In the genomic region with DNA sequence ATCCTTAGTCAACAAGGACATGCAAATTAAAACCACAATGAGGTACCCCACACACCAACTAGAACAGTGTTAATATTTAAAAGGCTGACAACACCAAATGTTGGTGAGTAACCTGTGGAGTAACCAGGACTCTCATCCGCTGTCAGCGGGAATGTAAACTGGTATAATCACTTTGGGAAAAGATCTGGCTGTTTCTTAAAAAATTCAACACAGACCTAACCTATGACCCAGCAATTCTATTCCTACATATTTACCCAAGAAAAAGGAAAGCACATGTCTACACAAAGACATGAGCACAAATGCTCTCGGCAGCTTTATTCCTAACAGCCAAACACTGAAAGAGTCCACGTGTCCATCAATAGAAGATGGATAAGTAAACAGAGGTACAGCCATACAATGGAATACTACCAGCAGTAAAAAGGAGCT, we compare ENCODE assay signal across 32 cellular contexts. TPM values are rescaled to one million over a fixed set of nuclear protein-coding genes. Genes with fewer than 3 reads are reported as not detected.
DNase-seq lines count a peak whose midpoint lies in the region; ATAC-seq, FAIRE-seq and TF ChIP-seq lines count a peak whose summit lies in the region.
"Had no signal": no experiment of that assay in that cellular context is flagged by ENCODE, and none has a peak within 500 bp of the region (broad histone marks: within the 10 kb centered on the region; RNA-seq: fewer than 3 reads in every experiment).

No MANE protein-coding gene starts in this region.

- TF ChIP-seq EP300 in GM12878 (IDR thresholded peaks at IDR 0.05; ENCODE audit: borderline replicate concordance in 1 of 2, control insufficient read depth in 1 of 2, low read depth in 2 of 2, low read length in 2 of 2), result no peak

- no peaks in the 10 kb centered on the region for H3K27me3 Mint-ChIP-seq in activated CD8-positive, alpha-beta T cell treated with anti-CD3 and anti-CD28 coated beads, Interleukin-2, amount 10 ng/mL, durations not matched to agents 7 days and 5 days (ENCODE audit: low read depth)
- H3K27me3 Mint-ChIP-seq: activated CD4-positive, alpha-beta memory T cell treated with anti-CD3 and anti-CD28 coated beads for 36 hours; activated naive CD8-positive, alpha-beta T cell; dendritic cell treated with granulocyte-macrophage colony-stimulating factor and Interleukin-4, amounts not matched to agents 40 ng/mL and 50 ng/mL, for 4 days; naive thymus-derived CD8-positive, alpha-beta T cell had no signal

- H3K9ac ChIP-seq in GM12878 (ENCODE audit: control insufficient read depth, insufficient read depth, low read length), result no peak overlapping the region
- H3K9ac ChIP-seq: BLaER1 had no signal

- H3K4me1 ChIP-seq in GM12878 (ENCODE audit: control insufficient read depth, insufficient read depth, low read length) (no peaks in the 10 kb centered on the region), right lobe of liver (peaks cover 0 to 32% (median 11%) of the 10 kb centered on the region in 4 donors), body of pancreas (peaks cover 12% of the 10 kb centered on the region)
- H3K4me1 ChIP-seq: foreskin keratinocyte, prostate gland had no signal

- DNase-seq in NCI-H526 (lab: John Stamatoyannopoulos, UW) (peak; percentile 32 to 49), GM12878 (ENCODE audit: low read depth, low spot score) (no peak), right lobe of liver (no peak), body of pancreas (no peak)
- no peak for DNase-seq in activated CD8-positive, alpha-beta T cell treated with anti-CD3 and anti-CD28 coated beads, Interleukin-2, amount 10 ng/mL, durations not matched to agents 7 days and 5 days
- no peak for DNase-seq in activated naive CD4-positive, alpha-beta T cell (lab: John Stamatoyannopoulos, UW)
- DNase-seq: activated CD4-positive, alpha-beta memory T cell treated with anti-CD3 and anti-CD28 coated beads for 36 hours; activated CD4-positive, CD25-positive, alpha-beta regulatory T cell treated with anti-CD3 and anti-CD28 coated beads, Interleukin-2, amount 50 U/mL, for 72 hours; activated effector memory CD4-positive, alpha-beta T cell treated with Interleukin-2 at 50 U/mL for 16 hours; central memory CD4-positive, alpha-beta T cell; DMS79; esophagus squamous epithelium; foreskin keratinocyte; Kasumi-1; naive thymus-derived CD8-positive, alpha-beta T cell; NCI-H1436; NCI-H510A; nucleus accumbens; PC-3; stimulated activated CD4-positive, alpha-beta T cell treated with anti-CD3 and anti-CD28 coated beads, Interleukin-4, amount 100 ng/mL, for 24 hours; T-helper 2 cell had no signal

- intact Hi-C loops in GM12878 (cut with micrococcal nuclease; ENCODE audit: unreplicated experiment), result loop anchor here (10.0 kb wide), 1 partner anchor 450 kb away; no protein-coding TSS in a partner anchor
- intact Hi-C loops in right lobe of liver (cut with DNase I), result no loop called here
- intact Hi-C loops in body of pancreas (cut with DNase I), result no loop called here

- no peaks in the 10 kb centered on the region for H3K79me2 ChIP-seq in GM12878 (ENCODE audit: control insufficient read depth, insufficient read depth, low read length)

- in situ Hi-C loops in GM12878 (cut with MboI), result loop anchor here (10.0 kb wide), 1 partner anchor 390 kb away; no protein-coding TSS in a partner anchor

- TF ChIP-seq CTCF in GM12878 (IDR thresholded peaks at IDR 0.05 in 2 of 3, conservative IDR thresholded peaks at IDR 0.05 in 1 of 3; ENCODE audit: control insufficient read depth in 2 of 3, extremely low read depth in 1 of 3, insufficient read depth in 1 of 3, low read depth in 3 of 3, low read length in 3 of 3) (no peak), right lobe of liver (IDR thresholded peaks at IDR 0.05) (no peak), body of pancreas (IDR thresholded peaks at IDR 0.05) (no peak)

- H3K36me3 ChIP-seq in GM12878 (ENCODE audit: control insufficient read depth in 2 of 2, insufficient read depth in 2 of 2, low read length in 1 of 2), result peaks cover 7 to 24% of the 10 kb centered on the region in 2 experiments
- H3K36me3 ChIP-seq in right lobe of liver, result peaks cover 0 to 18% (median 0%) of the 10 kb centered on the region in 4 donors
- H3K36me3 ChIP-seq in body of pancreas (replicated peaks in 1 of 2; ENCODE audit: insufficient read depth in 1 of 2, low read depth in 2 of 2), result peaks cover 0 to 8% of the 10 kb centered on the region in 2 donors

- POLR2A ChIA-PET in GM12878 (lab: Charles Lee), result no interaction called here
- POLR2A ChIA-PET in activated CD8-positive, alpha-beta T cell treated with anti-CD3 and anti-CD28 coated beads, Interleukin-2, amount 10 ng/mL, durations not matched to agents 7 days and 5 days (lab: Charles Lee), result no interaction called here

- SMC1A ChIA-PET in GM12878 (lab: Charles Lee; ENCODE audit: uncharacterized antibody, unreplicated experiment), result interaction anchor here (1.5 kb wide), 1 partner anchor 16 kb away, joined by 3 read pairs; no protein-coding TSS in a partner anchor

- RAD21 ChIA-PET in GM12878 (lab: Charles Lee; ENCODE audit: unreplicated experiment), result no interaction called here

- H3K27ac ChIP-seq in GM12878 (ENCODE audit: control insufficient read depth, insufficient read depth) (no peak overlapping the region), right lobe of liver (no peak overlapping the region), body of pancreas (no peak overlapping the region)
- H3K27ac ChIP-seq: BLaER1, esophagus squamous epithelium, foreskin keratinocyte, prostate gland, tibial nerve had no signal

- no peak for TF ChIP-seq RAD21 in GM12878 (IDR thresholded peaks at IDR 0.05; ENCODE audit: insufficient read depth, low read depth, low read length)

- no peak overlapping the region for H3K4me3 Mint-ChIP-seq in activated CD8-positive, alpha-beta T cell treated with anti-CD3 and anti-CD28 coated beads, Interleukin-2, amount 10 ng/mL, durations not matched to agents 7 days and 5 days
- H3K4me3 Mint-ChIP-seq: activated CD4-positive, alpha-beta memory T cell treated with anti-CD3 and anti-CD28 coated beads for 36 hours; activated naive CD8-positive, alpha-beta T cell; dendritic cell treated with granulocyte-macrophage colony-stimulating factor and Interleukin-4, amounts not matched to agents 40 ng/mL and 50 ng/mL, for 4 days; naive thymus-derived CD8-positive, alpha-beta T cell had no signal

- H4K20me1 ChIP-seq in GM12878 (ENCODE audit: control insufficient read depth, insufficient read depth), result no peaks in the 10 kb centered on the region
- H4K20me1 ChIP-seq: BLaER1 had no signal

- H3K27me3 ChIP-seq in GM12878 (replicated peaks in 1 of 2; ENCODE audit: control insufficient read depth in 2 of 2, insufficient read depth in 2 of 2, low read length in 1 of 2) (no peaks in the 10 kb centered on the region), right lobe of liver (no peaks in the 10 kb centered on the region), body of pancreas (no peaks in the 10 kb centered on the region)
- H3K27me3 ChIP-seq: BLaER1, esophagus squamous epithelium, foreskin keratinocyte, tibial nerve had no signal

- no TSS peak for BruUV-seq in GM12878 (replicated peaks; lab: Mats Ljungman, UMichigan)

- H2AFZ ChIP-seq in GM12878 (ENCODE audit: control insufficient read depth, low read depth, low read length), result no peak overlapping the region

- ATAC-seq in GM18907 (IDR thresholded peaks at IDR 0.05; ENCODE audit: unreplicated experiment) (peak; percentile 63), GM12878 (no peak), right lobe of liver (peak in 3 of 4 donors; percentile 13 to 56 (median 13)), body of pancreas (no peak)
- ATAC-seq in activated CD8-positive, alpha-beta T cell treated with anti-CD3 and anti-CD28 coated beads, Interleukin-2, amount 10 ng/mL, durations not matched to agents 7 days and 5 days, result no peak
- ATAC-seq: foreskin keratinocyte; HCT116; naive thymus-derived CD8-positive, alpha-beta T cell; PC-3; Right ventricle myocardium inferior; SK-N-SH treated with all-trans-retinoic acid at 6 μM for 48 hours had no signal

- H3K4me1 Mint-ChIP-seq in activated CD8-positive, alpha-beta T cell treated with anti-CD3 and anti-CD28 coated beads, Interleukin-2, amount 10 ng/mL, durations not matched to agents 7 days and 5 days (ENCODE audit: low read depth), result peaks cover 10% of the 10 kb centered on the region

- H3K27ac Mint-ChIP-seq in activated CD8-positive, alpha-beta T cell treated with anti-CD3 and anti-CD28 coated beads, Interleukin-2, amount 10 ng/mL, durations not matched to agents 7 days and 5 days, result no peak overlapping the region
- H3K27ac Mint-ChIP-seq: activated CD4-positive, alpha-beta memory T cell treated with anti-CD3 and anti-CD28 coated beads for 36 hours; activated naive CD8-positive, alpha-beta T cell; dendritic cell treated with granulocyte-macrophage colony-stimulating factor and Interleukin-4, amounts not matched to agents 40 ng/mL and 50 ng/mL, for 4 days had no signal

- WGBS in GM12878 (ENCODE audit: insufficient coverage, insufficient replicate concordance, low lambda C conversion rate, missing lambda C conversion rate), result 97% methylated on average over 4 of the region's 4 CpGs
- WGBS in right lobe of liver (ENCODE audit: insufficient coverage, low coverage, low lambda C conversion rate, missing lambda C conversion rate), result 32% methylated on average over 4 of the region's 4 CpGs
- 68 to 77% methylated on average over 4 of the region's 4 CpGs for WGBS in body of pancreas, 2 donors

- no peak overlapping the region for H3K4me2 ChIP-seq in GM12878 (ENCODE audit: control insufficient read depth, insufficient read depth)
- H3K4me2 ChIP-seq: BLaER1 had no signal

- H3K36me3 Mint-ChIP-seq in activated CD8-positive, alpha-beta T cell treated with anti-CD3 and anti-CD28 coated beads, Interleukin-2, amount 10 ng/mL, durations not matched to agents 7 days and 5 days (ENCODE audit: low read depth), result peaks cover 42% of the 10 kb centered on the region

- no peaks in the 10 kb centered on the region for H3K9me3 ChIP-seq in GM12878 (replicated peaks; ENCODE audit: control insufficient read depth, insufficient read depth, low read length)
- H3K9me3 ChIP-seq in right lobe of liver, result no peaks in the 10 kb centered on the region
- no peaks in the 10 kb centered on the region for H3K9me3 ChIP-seq in body of pancreas
- H3K9me3 ChIP-seq: BLaER1, esophagus squamous epithelium, prostate gland, tibial nerve had no signal

- H3K4me3 ChIP-seq in GM12878 (no peak overlapping the region), right lobe of liver (no peak overlapping the region), body of pancreas (no peak overlapping the region)
- H3K4me3 ChIP-seq: BLaER1, esophagus squamous epithelium, prostate gland, tibial nerve had no signal

- CTCF ChIA-PET in GM12878 (lab: Yijun Ruan, JAX), result interaction anchor here (1.3 kb wide), 1 partner anchor 16 kb away, joined by 4 read pairs; no protein-coding TSS in a partner anchor
- CTCF ChIA-PET in activated CD8-positive, alpha-beta T cell treated with anti-CD3 and anti-CD28 coated beads, Interleukin-2, amount 10 ng/mL, durations not matched to agents 7 days and 5 days (lab: Charles Lee), result no interaction called here

- TF ChIP-seq POLR2A in GM12878 (IDR thresholded peaks at IDR 0.05; ENCODE audit: low read depth, low read length) (no peak), right lobe of liver (IDR thresholded peaks at IDR 0.05) (no peak), body of pancreas (IDR thresholded peaks at IDR 0.05) (no peak)

- H3K9me3 Mint-ChIP-seq in activated CD8-positive, alpha-beta T cell treated with anti-CD3 and anti-CD28 coated beads, Interleukin-2, amount 10 ng/mL, durations not matched to agents 7 days and 5 days (ENCODE audit: insufficient read depth), result no peaks in the 10 kb centered on the region
- H3K9me3 Mint-ChIP-seq: activated CD4-positive, alpha-beta memory T cell treated with anti-CD3 and anti-CD28 coated beads for 36 hours; dendritic cell treated with granulocyte-macrophage colony-stimulating factor and Interleukin-4, amounts not matched to agents 40 ng/mL and 50 ng/mL, for 4 days; naive thymus-derived CD8-positive, alpha-beta T cell had no signal

- no peak for FAIRE-seq in GM12878 (lab: Jason Lieb, UNC)
- FAIRE-seq: astrocyte, G401.6 had no signal

RNA-seq across cellular contexts. Expression of gene NRDE2, which starts 26.6 kb away (rescaled TPM):
- total RNA-seq in GM12878 (2013; cell fraction: nucleolus; rRNA removed), result 36.9 and 41.7 TPM in 2 replicates
- total RNA-seq in GM12878 (2014; rRNA removed) (14.3 and 14.8 TPM in 2 replicates), GM12878 (2014; rRNA removed; fragmentation: Illumina TruSeq; extraction: Trizol) (13.6 and 13.9 TPM in 2 replicates), GM12878 (2021) (21.0 and 21.3 TPM in 2 replicates), right lobe of liver (10 to 100 TPM in 5 of 6 experiments, 1 to 10 TPM in 1; 7.9 to 16.3 (median 13.8) TPM), body of pancreas (10 to 100 TPM; 11.7 to 65.6 TPM)
- 7.6 TPM for polyA plus RNA-seq in GM12878 (2011; ENCODE audit: low read depth)
- polyA plus RNA-seq in GM12878 (2011; rRNA removed) (10.6 and 10.9 TPM in 2 replicates), GM12878 (2014; fragmentation: Illumina TruSeq; extraction: Trizol) (10.6 and 11.9 TPM in 2 replicates), GM12878 (2014; fragmentation: Nextera tagmentation; extraction: Ambion mirVana) (1 to 10 TPM; 8.3 to 8.4 TPM), GM12878 (2014; rRNA removed) (13.5 and 13.9 TPM in 2 replicates), GM12878 (2016; fragmentation: Nextera tagmentation; extraction: Ambion mirVana) (10 to 100 TPM; 14.7 to 15.2 TPM)
- 6.8 and 9.2 TPM in 2 replicates for polyA plus RNA-seq in GM12878 (2011; cell fraction: cytosol; rRNA removed)
- 15.6 and 18.8 TPM in 2 replicates for polyA plus RNA-seq in GM12878 (2011; cell fraction: nucleus; rRNA removed)
- polyA plus RNA-seq in GM12878 (2012), result 5.6 and 8.7 TPM in 2 replicates
- polyA minus RNA-seq in GM12878 (2011; rRNA and poly(A)+ RNA removed), result 14.6 and 17.6 TPM in 2 replicates
- 4.9 and 5.8 TPM in 2 replicates for polyA minus RNA-seq in GM12878 (2011; cell fraction: cytosol; rRNA and poly(A)+ RNA removed)
- polyA minus RNA-seq in GM12878 (2011; cell fraction: nucleus; rRNA and poly(A)+ RNA removed), result 10.9 and 21.0 TPM in 2 replicates
- 10 to 100 TPM; 22.1 to 23.5 TPM for total RNA-seq in activated CD8-positive, alpha-beta T cell treated with anti-CD3 and anti-CD28 coated beads, Interleukin-2, amount 10 ng/mL, durations not matched to agents 7 days and 5 days

RNA-seq across cellular contexts. Expression of gene PSMC1, which starts 48.8 kb away (rescaled TPM):
- total RNA-seq in GM12878 (2013; cell fraction: nucleolus; rRNA removed), result 34.5 and 36.4 TPM in 2 replicates
- total RNA-seq in GM12878 (2014; rRNA removed) (112 and 129 TPM in 2 replicates), GM12878 (2014; rRNA removed; fragmentation: Illumina TruSeq; extraction: Trizol) (260 and 277 TPM in 2 replicates), GM12878 (2021) (91.5 and 97.4 TPM in 2 replicates), right lobe of liver (10 to 100 TPM; 40.1 to 79.0 (median 54.4) TPM), body of pancreas (10 to 100 TPM; 25.7 to 49.0 TPM)
- polyA plus RNA-seq in GM12878 (2011; ENCODE audit: low read depth), result 70.6 TPM
- polyA plus RNA-seq in GM12878 (2011; rRNA removed) (160 and 232 TPM in 2 replicates), GM12878 (2014; fragmentation: Illumina TruSeq; extraction: Trizol) (286 and 401 TPM in 2 replicates), GM12878 (2014; fragmentation: Nextera tagmentation; extraction: Ambion mirVana) (100 to 1,000 TPM; 194 to 255 TPM), GM12878 (2014; rRNA removed) (114 and 135 TPM in 2 replicates), GM12878 (2016; fragmentation: Nextera tagmentation; extraction: Ambion mirVana) (100 to 1,000 TPM; 224 to 226 TPM)
- polyA plus RNA-seq in GM12878 (2011; cell fraction: cytosol; rRNA removed), result 59.7 and 67.4 TPM in 2 replicates
- polyA plus RNA-seq in GM12878 (2011; cell fraction: nucleus; rRNA removed), result 58.3 and 62.8 TPM in 2 replicates
- polyA plus RNA-seq in GM12878 (2012), result 64.2 and 108 TPM in 2 replicates
- 48.7 and 62.2 TPM in 2 replicates for polyA minus RNA-seq in GM12878 (2011; rRNA and poly(A)+ RNA removed)
- polyA minus RNA-seq in GM12878 (2011; cell fraction: cytosol; rRNA and poly(A)+ RNA removed), result 24.9 and 25.0 TPM in 2 replicates
- polyA minus RNA-seq in GM12878 (2011; cell fraction: nucleus; rRNA and poly(A)+ RNA removed), result 9.9 and 18.2 TPM in 2 replicates
- total RNA-seq in activated CD8-positive, alpha-beta T cell treated with anti-CD3 and anti-CD28 coated beads, Interleukin-2, amount 10 ng/mL, durations not matched to agents 7 days and 5 days, result 10 to 100 TPM; 83.5 to 88.9 TPM

Comparison
In these comparisons a context has a peak if more than half of its experiments do, and no peak if none do; other contexts are left out.
1. ATAC-seq: peak in GM18907 (single experiment) and right lobe of liver (3 of 4); none in GM12878 (single experiment), body of pancreas (single experiment) and activated CD8-positive, alpha-beta T cell treated with anti-CD3 and anti-CD28 coated beads, Interleukin-2, amount 10 ng/mL, durations not matched to agents 7 days and 5 days (single experiment).
2. DNase-seq: peak in NCI-H526 (2 of 2); none in GM12878 (single experiment), right lobe of liver (0 of 3), body of pancreas (0 of 4), activated CD8-positive, alpha-beta T cell treated with anti-CD3 and anti-CD28 coated beads, Interleukin-2, amount 10 ng/mL, durations not matched to agents 7 days and 5 days (single experiment) and activated naive CD4-positive, alpha-beta T cell (0 of 4).